In the genomic region with DNA sequence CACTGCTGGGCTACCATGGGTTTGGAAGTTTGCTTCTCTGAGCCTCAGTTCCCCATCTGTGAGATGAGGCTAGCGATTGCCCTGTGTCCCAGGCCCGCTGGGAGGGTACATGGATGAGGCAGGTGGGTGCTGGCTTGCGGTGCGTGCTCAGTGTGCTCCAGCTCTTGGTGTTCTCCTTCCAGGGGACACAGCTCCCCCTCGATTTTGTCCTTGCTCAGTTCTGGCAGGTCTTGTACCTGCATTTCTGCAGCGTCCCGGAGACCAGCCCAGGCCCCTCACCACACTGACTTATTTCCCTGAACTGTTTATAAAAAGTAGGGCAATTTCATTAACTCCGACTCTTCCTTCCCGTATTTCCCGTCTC, we compare ENCODE assay signal across 25 cellular contexts.
"Had no signal": no experiment of that assay in that cellular context is flagged by ENCODE, and none has a peak within 500 bp of the region (broad histone marks: within the 10 kb centered on the region; RNA-seq: fewer than 3 reads in every experiment).

No MANE protein-coding gene starts in this region.

- H3K4me3 Mint-ChIP-seq: dendritic cell treated with granulocyte-macrophage colony-stimulating factor and Interleukin-4, amounts not matched to agents 40 ng/mL and 50 ng/mL, for 4 days; memory B cell; mesothelial cell of epicardium; naive B cell; natural killer cell treated with Interleukin-12 subunit alpha and Interleukin-12 subunit beta and Interleukin-15 and Interleukin-18, amount 100 ng/mL, for 72 hours; neural crest cell; stimulated activated memory B cell treated with anti-CD40 and anti-IgM and Interleukin-4, amounts not matched to agents 10 μg/mL and 1 μg/mL and 100 μg/mL, for 72 hours had no signal

- H3K27ac Mint-ChIP-seq: dendritic cell treated with granulocyte-macrophage colony-stimulating factor and Interleukin-4, amounts not matched to agents 40 ng/mL and 50 ng/mL, for 4 days; memory B cell; mesothelial cell of epicardium; natural killer cell treated with Interleukin-12 subunit alpha and Interleukin-12 subunit beta and Interleukin-15 and Interleukin-18, amount 100 ng/mL, for 72 hours; progenitor cell of endocrine pancreas; stimulated activated memory B cell treated with anti-CD40 and anti-IgM and Interleukin-4, amounts not matched to agents 10 μg/mL and 1 μg/mL and 100 μg/mL, for 72 hours had no signal

- ATAC-seq: heart right ventricle; mucosa of descending colon; natural killer cell treated with Interleukin-12 subunit alpha and Interleukin-12 subunit beta and Interleukin-15 and Interleukin-18, amount 100 ng/mL, for 72 hours; pancreas; sciatic nerve; stimulated activated memory B cell treated with anti-CD40 and anti-IgM and Interleukin-4, amounts not matched to agents 10 μg/mL and 1 μg/mL and 100 μg/mL, for 72 hours; stimulated activated naive CD8-positive, alpha-beta T cell treated with anti-CD3 and anti-CD28 coated beads, Interleukin-15, Interleukin-2, amounts not matched to agents 100 U/mL and 50 U/mL, for 24 hours had no signal

- H3K36me3 ChIP-seq: esophagus squamous epithelium, heart right ventricle, neutrophil, pancreas, transverse colon had no signal

- H3K9me3 Mint-ChIP-seq: dendritic cell treated with granulocyte-macrophage colony-stimulating factor and Interleukin-4, amounts not matched to agents 40 ng/mL and 50 ng/mL, for 4 days; memory B cell; mesothelial cell of epicardium; naive B cell; natural killer cell treated with Interleukin-12 subunit alpha and Interleukin-12 subunit beta and Interleukin-15 and Interleukin-18, amount 100 ng/mL, for 72 hours; neural crest cell; stimulated activated memory B cell treated with anti-CD40 and anti-IgM and Interleukin-4, amounts not matched to agents 10 μg/mL and 1 μg/mL and 100 μg/mL, for 72 hours had no signal

- H3K27me3 ChIP-seq: heart right ventricle, pancreas, transverse colon had no signal

- H3K4me3 ChIP-seq: esophagus squamous epithelium, heart right ventricle, lung, mucosa of descending colon, pancreas, transverse colon had no signal

- H3K4me1 ChIP-seq: pancreas had no signal

- DNase-seq: central memory CD4-positive, alpha-beta T cell; effector CD8-positive, alpha-beta T cell; erythroblast; esophagus squamous epithelium; foreskin melanocyte; glutamatergic neuron; heart right ventricle; hippocampal formation; naive B cell; stimulated activated CD4-positive, alpha-beta T cell treated with anti-CD3 and anti-CD28 coated beads, Interleukin-2, amount 100 ng/mL, for 24 hours; stimulated activated CD4-positive, alpha-beta T cell treated with anti-CD3 and anti-CD28 coated beads, Interleukin-4, amount 100 ng/mL, for 24 hours; stimulated activated naive CD8-positive, alpha-beta T cell treated with anti-CD3 and anti-CD28 coated beads, Interleukin-15, Interleukin-2, amounts not matched to agents 100 U/mL and 50 U/mL, for 24 hours; transverse colon had no signal

- H3K27ac ChIP-seq: esophagus squamous epithelium, heart right ventricle, neutrophil, pancreas, transverse colon had no signal

- H3K9me3 ChIP-seq: esophagus squamous epithelium, heart right ventricle, mucosa of descending colon, neutrophil, pancreas, transverse colon had no signal

- H3K36me3 Mint-ChIP-seq: memory B cell; mesothelial cell of epicardium; naive B cell; natural killer cell treated with Interleukin-12 subunit alpha and Interleukin-12 subunit beta and Interleukin-15 and Interleukin-18, amount 100 ng/mL, for 72 hours; stimulated activated memory B cell treated with anti-CD40 and anti-IgM and Interleukin-4, amounts not matched to agents 10 μg/mL and 1 μg/mL and 100 μg/mL, for 72 hours had no signal
